8 cellular contexts compared by ENCODE assay signal in genomic region chr1:180154003-180154324, GRCh38.
A peak's percentile ranks its signal among the peaks of the same experiment; 100 is the strongest.
DNase-seq lines count a peak whose midpoint lies in the region; ATAC-seq and TF ChIP-seq lines count a peak whose summit lies in the region.

No MANE protein-coding gene starts in this region.

- H3K79me2 ChIP-seq in OCI-LY3 (ENCODE audit: low read length) = no peaks in the 10 kb centered on the region

- no peaks in the 10 kb centered on the region for H3K27me3 ChIP-seq in OCI-LY3 (ENCODE audit: low read depth, low read length)
- H3K27me3 ChIP-seq in neutrophil = no peaks in the 10 kb centered on the region

- H3K4me2 ChIP-seq in OCI-LY3 (ENCODE audit: low read length) = peak overlapping the region; percentile 85

- no peak for TF ChIP-seq CTCF in OCI-LY3 (IDR thresholded peaks at IDR 0.05; ENCODE audit: low read depth, low read length)
- TF ChIP-seq CTCF in epithelial cell of esophagus (IDR thresholded peaks at IDR 0.05; ENCODE audit: insufficient read depth, low read depth, low read length, missing control alignments) = no peak
- no peak for TF ChIP-seq CTCF in neutrophil (IDR thresholded peaks at IDR 0.05)

- H3K4me3 ChIP-seq in OCI-LY3 (ENCODE audit: low read length) (peak overlapping the region; percentile 92), epithelial cell of esophagus (ENCODE audit: low read length) (peak overlapping the region; percentile 75), neutrophil (ENCODE audit: low read depth in 1 of 2, low read length in 1 of 2) (peak overlapping the region; percentile 90 to 93)

- DNase-seq in D341Med (ENCODE audit: low spot score) (peak; percentile 58), epithelial cell of esophagus (ENCODE audit: low read depth) (no peak), NCI-H2171 treated with DMSO at 0.1 percent for 48 hours (lab: John Stamatoyannopoulos, UW) (no peak)

- 0 out of 2 replicates have a peak overlapping the region, but pooled peaks have one; percentile 63 for H3K27ac ChIP-seq in OCI-LY3 (ENCODE audit: low read length)
- H3K27ac ChIP-seq in neutrophil = peak overlapping the region; percentile 94

- no peaks in the 10 kb centered on the region for H3K36me3 ChIP-seq in OCI-LY3 (replicated peaks; ENCODE audit: low read depth, low read length)
- H3K36me3 ChIP-seq in neutrophil = no peaks in the 10 kb centered on the region

- ATAC-seq in GM19463 (IDR thresholded peaks at IDR 0.05; ENCODE audit: unreplicated experiment) (no peak), GM18861 (IDR thresholded peaks at IDR 0.05; ENCODE audit: unreplicated experiment) (no peak), GM21576 (IDR thresholded peaks at IDR 0.05; ENCODE audit: unreplicated experiment) (no peak)

- peak overlapping the region; percentile 95 for H2AFZ ChIP-seq in OCI-LY3 (ENCODE audit: low read depth, low read length)

- H4K20me1 ChIP-seq in OCI-LY3 (ENCODE audit: insufficient read depth, low read length) = no peaks in the 10 kb centered on the region

- H3K4me1 ChIP-seq in OCI-LY3 (ENCODE audit: low read length) (peaks cover 16% of the 10 kb centered on the region), neutrophil (ENCODE audit: control insufficient read depth in 1 of 2, insufficient read depth in 1 of 2, low read depth in 1 of 2, low read length in 1 of 2) (peaks cover 64% of the 10 kb centered on the region in 2 experiments)

- H3K9ac ChIP-seq in OCI-LY3 (ENCODE audit: low read length) = peak overlapping the region; percentile 86

- no peaks in the 10 kb centered on the region for H3K9me3 ChIP-seq in OCI-LY3 (ENCODE audit: insufficient read depth, low read length)
- H3K9me3 ChIP-seq in neutrophil = no peaks in the 10 kb centered on the region
